ENCODE assay signal across 9 cellular contexts in the genomic region with DNA sequence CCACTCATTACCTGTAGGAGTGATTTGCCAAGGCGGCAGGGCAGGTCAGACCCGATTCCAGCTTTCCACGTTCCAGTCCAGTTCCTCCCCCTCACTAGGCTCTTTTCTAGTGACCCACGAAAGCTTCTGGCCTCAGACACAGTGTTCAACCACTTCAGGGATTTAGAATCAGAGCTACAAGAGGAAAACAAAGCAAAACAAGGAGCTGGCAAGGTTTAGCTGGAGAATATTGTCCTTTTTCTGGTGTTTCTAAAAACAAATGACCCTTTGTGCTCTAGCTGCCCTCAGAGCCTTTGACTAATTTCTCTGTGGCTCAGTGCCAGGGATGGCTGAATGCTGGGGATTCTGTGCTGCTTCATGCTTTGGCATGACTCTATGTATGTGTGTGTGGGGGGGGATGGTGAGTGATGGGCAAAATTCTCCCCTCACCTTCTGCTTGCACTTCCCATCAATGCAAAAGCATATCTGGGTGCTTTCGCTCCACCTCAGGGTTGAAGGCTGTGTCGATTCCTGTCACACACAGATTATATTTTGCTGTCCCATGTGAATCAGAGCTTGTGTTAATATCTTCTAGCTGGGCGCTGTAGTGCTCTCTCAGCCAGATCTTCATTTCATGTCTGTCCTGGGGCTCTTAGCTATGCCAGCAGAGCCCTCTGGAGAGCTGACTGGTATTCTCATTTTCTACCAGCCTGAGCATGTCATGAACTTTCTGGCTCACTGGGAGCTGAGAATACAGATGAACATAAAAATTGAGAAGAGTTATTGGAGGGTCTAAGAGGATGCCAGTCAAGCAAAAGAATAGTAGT. TPM values are rescaled to one million over a fixed set of nuclear protein-coding genes. Genes with fewer than 3 reads are reported as not detected.
A peak's percentile ranks its signal among the peaks of the same experiment; 100 is the strongest.
DNase-seq lines count a peak whose midpoint lies in the region; ATAC-seq and TF ChIP-seq lines count a peak whose summit lies in the region.
"Had no signal": no experiment of that assay in that cellular context is flagged by ENCODE, and none has a peak within 500 bp of the region (broad histone marks: within the 10 kb centered on the region; RNA-seq: fewer than 3 reads in every experiment).

No MANE protein-coding gene starts in this region.

- H3K27me3 ChIP-seq in dorsolateral prefrontal cortex, result no peaks in the 10 kb centered on the region

- no peak for ATAC-seq in memory B cell (ENCODE audit: low read depth)
- no peak for ATAC-seq in GM19455 (IDR thresholded peaks at IDR 0.05; ENCODE audit: unreplicated experiment)
- ATAC-seq: left colon had no signal

- peak overlapping the region in 50 of 59 donors; percentile 1 to 76 (median 46) for H3K27ac ChIP-seq in dorsolateral prefrontal cortex
- peak overlapping the region; percentile 57 for H3K27ac ChIP-seq in temporal lobe (ENCODE audit: low read depth, low read length)

- TF ChIP-seq CTCF in dorsolateral prefrontal cortex (IDR thresholded peaks at IDR 0.05 in 54 of 56, conservative IDR thresholded peaks at IDR 0.05 in 2 of 56; ENCODE audit: low read depth in 1 of 56, partially characterized antibody in 56 of 56), result peak in 9 of 56 donors; percentile 2 to 45 (median 13)

- no peaks in the 10 kb centered on the region for H3K27me3 Mint-ChIP-seq in memory B cell

- peaks cover 15% of the 10 kb centered on the region for H3K4me1 Mint-ChIP-seq in memory B cell

- peak; percentile 11 for DNase-seq in NCI-H2196 treated with DMSO at 0.1 percent for 48 hours (lab: John Stamatoyannopoulos, UW; ENCODE audit: unreplicated experiment)
- DNase-seq in dorsolateral prefrontal cortex, result peak; percentile 49 to 78 (median 65)
- DNase-seq in memory B cell (ENCODE audit: low spot score in 2 of 2), result no peak
- no peak for DNase-seq in DMS114 treated with DMSO at 0.1 percent for 48 hours (lab: John Stamatoyannopoulos, UW; ENCODE audit: unreplicated experiment)
- no peak for DNase-seq in NCI-H2081 (lab: John Stamatoyannopoulos, UW)
- DNase-seq in HUDEP-2 (lab: John Stamatoyannopoulos, UW; ENCODE audit: unreplicated experiment in 76 of 76), result no peak
- DNase-seq: left colon had no signal

- H3K4me3 Mint-ChIP-seq in memory B cell, result no peak overlapping the region

- H3K36me3 Mint-ChIP-seq in memory B cell, result peaks cover 57% of the 10 kb centered on the region

- H3K9me3 Mint-ChIP-seq in memory B cell, result peaks cover 3% of the 10 kb centered on the region

- peak overlapping the region; percentile 50 for H3K27ac Mint-ChIP-seq in memory B cell

- intact Hi-C loops in dorsolateral prefrontal cortex (cut with DNase I), result loop anchor here in 1 of 2 donors (5.0 kb wide), 1 partner anchor 49 kb away; no protein-coding TSS in a partner anchor

- H3K4me3 ChIP-seq in dorsolateral prefrontal cortex, result peak overlapping the region in 28 of 59 donors; percentile 1 to 39 (median 14)

RNA-seq across cellular contexts. Expression of gene NEDD9, which starts 19.3 kb away (rescaled TPM):
- total RNA-seq in dorsolateral prefrontal cortex, result 10 to 100 TPM in 118 of 120 experiments, 1 to 10 TPM in 2; 7.7 to 36.0 (median 17.1) TPM
- 31.7 TPM for total RNA-seq in temporal lobe

Comparison
In these comparisons a context has a peak if more than half of its experiments do, and no peak if none do; other contexts are left out.
1. DNase-seq: peak in NCI-H2196 treated with DMSO at 0.1 percent for 48 hours (single experiment) and dorsolateral prefrontal cortex (10 of 10); none in memory B cell (0 of 2), DMS114 treated with DMSO at 0.1 percent for 48 hours (single experiment), NCI-H2081 (0 of 2) and HUDEP-2 (0 of 76).